ENCODE assay signal across 16 cellular contexts in genomic region chr1:189027509-189027908, GRCh38.
DNase-seq lines count a peak whose midpoint lies in the region; ATAC-seq, FAIRE-seq and TF ChIP-seq lines count a peak whose summit lies in the region.
"Had no signal": no experiment of that assay in that cellular context is flagged by ENCODE, and none has a peak within 500 bp of the region (broad histone marks: within the 10 kb centered on the region; RNA-seq: fewer than 3 reads in every experiment).

No MANE protein-coding gene starts in this region.

- no peak overlapping the region for H3K27ac ChIP-seq in SU-DHL-6 (ENCODE audit: low read depth, low read length)
- H3K27ac ChIP-seq: KMS-11 had no signal

- no peaks in the 10 kb centered on the region for H3K79me2 ChIP-seq in SU-DHL-6 (ENCODE audit: insufficient read depth, low read length)

- DNase-seq in H54 (ENCODE audit: insufficient read length, low spot score) (no peak), kidney tubule cell (ENCODE audit: low spot score) (peak; percentile 2), renal cortical epithelial cell (ENCODE audit: low read depth) (peak; percentile 41), posterior cingulate gyrus (no peak), NCI-H1048 (lab: John Stamatoyannopoulos, UW) (no peak), sciatic nerve (ENCODE audit: low spot score) (no peak)
- DNase-seq: CD8-positive, alpha-beta T cell; COR-L47; DMS 273 treated with DMSO at 0.1 percent for 48 hours had no signal

- no peak overlapping the region for H3K9ac ChIP-seq in SU-DHL-6 (ENCODE audit: low read length)
- H3K9ac ChIP-seq: KMS-11 had no signal

- TF ChIP-seq CTCF in SU-DHL-6 (IDR thresholded peaks at IDR 0.05; ENCODE audit: insufficient read depth, low read length, poor library complexity, severe bottlenecking), result no peak

- no peaks in the 10 kb centered on the region for H3K36me3 ChIP-seq in SU-DHL-6 (ENCODE audit: low read length)

- peak; percentile 69 for FAIRE-seq in H54 (lab: Jason Lieb, UNC)
- FAIRE-seq: GM12878, GM18507, HTR-8/SVneo had no signal

- no peak overlapping the region for H3K4me3 ChIP-seq in SU-DHL-6 (ENCODE audit: insufficient read depth, low read length, poor library complexity, severe bottlenecking)
- H3K4me3 ChIP-seq: GM12878 had no signal

- TF ChIP-seq POLR2A in H54 (IDR thresholded peaks at IDR 0.05; ENCODE audit: low read depth, low read length), result no peak

- H2AFZ ChIP-seq in SU-DHL-6 (ENCODE audit: low read depth, low read length, severe bottlenecking), result peak overlapping the region; percentile 32

- H3K9me3 ChIP-seq in SU-DHL-6 (ENCODE audit: insufficient read depth, low read length), result no peaks in the 10 kb centered on the region

- ATAC-seq in GM21723 (IDR thresholded peaks at IDR 0.05; ENCODE audit: unreplicated experiment) (no peak), sciatic nerve (no peak)
- ATAC-seq: CD8-positive, alpha-beta T cell; GM12878; HCT116 had no signal

- no peaks in the 10 kb centered on the region for H3K9me2 ChIP-seq in SU-DHL-6 (replicated peaks; ENCODE audit: insufficient read depth, low read length)

- H4K20me1 ChIP-seq in SU-DHL-6 (ENCODE audit: low read depth, low read length), result no peaks in the 10 kb centered on the region

- intact Hi-C loops in posterior cingulate gyrus (cut with DNase I), result no loop called here
- intact Hi-C loops in sciatic nerve (cut with DNase I), result no loop called here

- H3K27me3 ChIP-seq in SU-DHL-6 (ENCODE audit: low read length), result no peaks in the 10 kb centered on the region

- H3F3A ChIP-seq in SU-DHL-6 (ENCODE audit: insufficient read depth), result no peaks in the 10 kb centered on the region

- H3K4me2 ChIP-seq in SU-DHL-6 (ENCODE audit: low read depth, low read length, poor library complexity, severe bottlenecking), result no peak overlapping the region
- H3K4me2 ChIP-seq: KMS-11 had no signal

Comparison
In these comparisons a context has a peak if more than half of its experiments do, and no peak if none do; other contexts are left out.
1. DNase-seq: peak in kidney tubule cell (single experiment) and renal cortical epithelial cell (single experiment); none in H54 (single experiment), posterior cingulate gyrus (0 of 10), NCI-H1048 (single experiment) and sciatic nerve (single experiment).